In genomic region chrX:3589474-3589873, GRCh38 we compare ENCODE assay signal across 17 cellular contexts.
"Had no signal": no experiment of that assay in that cellular context is flagged by ENCODE, and none has a peak within 500 bp of the region (broad histone marks: within the 10 kb centered on the region; RNA-seq: fewer than 3 reads in every experiment).

No MANE protein-coding gene starts in this region.

- H3K27ac ChIP-seq: epithelial cell of prostate, gastroesophageal sphincter, ovary, stomach, thoracic aorta had no signal

- H3K36me3 Mint-ChIP-seq: activated naive CD4-positive, alpha-beta T cell treated with anti-CD3 and anti-CD28 coated beads, Interleukin-2, amount 50 U/mL, for 72 hours; brain had no signal

- ATAC-seq: activated naive CD4-positive, alpha-beta T cell treated with anti-CD3 and anti-CD28 coated beads, Interleukin-2, amount 50 U/mL, for 72 hours; effector memory CD8-positive, alpha-beta T cell; gastroesophageal sphincter; left ventricle myocardium superior had no signal

- H3K9me3 ChIP-seq: gastroesophageal sphincter, ovary, stomach, thoracic aorta had no signal

- FAIRE-seq: urothelium cell line had no signal

- H3K4me3 Mint-ChIP-seq: brain; dendritic cell treated with granulocyte-macrophage colony-stimulating factor and Interleukin-4, amounts not matched to agents 40 ng/mL and 50 ng/mL, for 4 days; effector memory CD8-positive, alpha-beta T cell; nephron progenitor cell had no signal

- H3K27me3 ChIP-seq: gastroesophageal sphincter, ovary, stomach had no signal

- DNase-seq: activated effector memory CD4-positive, alpha-beta T cell treated with Interleukin-2 at 50 U/mL for 16 hours; amniotic stem cell; effector memory CD8-positive, alpha-beta T cell; kidney; left ventricle myocardium superior; mesendoderm; nephron progenitor cell; ovary; stimulated activated CD4-positive, alpha-beta T cell treated with anti-CD3 and anti-CD28 coated beads, Interleukin-4, amount 100 ng/mL, for 4 hours; stomach had no signal

- H3K4me3 ChIP-seq: gastroesophageal sphincter, ovary, stomach, thoracic aorta had no signal

- H3K4me1 ChIP-seq: gastroesophageal sphincter, stomach had no signal

- H3K9me3 Mint-ChIP-seq: effector memory CD8-positive, alpha-beta T cell had no signal

- H3K36me3 ChIP-seq: gastroesophageal sphincter, ovary, stomach, thoracic aorta had no signal

- H3K27me3 Mint-ChIP-seq: brain; dendritic cell treated with granulocyte-macrophage colony-stimulating factor and Interleukin-4, amounts not matched to agents 40 ng/mL and 50 ng/mL, for 4 days; effector memory CD8-positive, alpha-beta T cell had no signal

- H3K27ac Mint-ChIP-seq: activated naive CD4-positive, alpha-beta T cell treated with anti-CD3 and anti-CD28 coated beads, Interleukin-2, amount 50 U/mL, for 72 hours; brain; dendritic cell treated with granulocyte-macrophage colony-stimulating factor and Interleukin-4, amounts not matched to agents 40 ng/mL and 50 ng/mL, for 4 days; effector memory CD8-positive, alpha-beta T cell; nephron progenitor cell had no signal
